Comparison of ENCODE assay signal across 1 cellular context in genomic region chr2:128979182-128979581, GRCh38.
TF ChIP-seq lines count a peak whose summit lies in the region.

No MANE protein-coding gene starts in this region.

TF ChIP-seq in H1, 55 proteins besides CTCF, POLR2A, EP300 and RAD21:
- no peak for TF ChIP-seq KDM4A (IDR thresholded peaks at IDR 0.05; ENCODE audit: low read depth, low read length, severe bottlenecking)
- TF ChIP-seq BACH1 (IDR thresholded peaks at IDR 0.05; ENCODE audit: low read length): no peak
